29 cellular contexts compared by ENCODE assay signal in the genomic region with DNA sequence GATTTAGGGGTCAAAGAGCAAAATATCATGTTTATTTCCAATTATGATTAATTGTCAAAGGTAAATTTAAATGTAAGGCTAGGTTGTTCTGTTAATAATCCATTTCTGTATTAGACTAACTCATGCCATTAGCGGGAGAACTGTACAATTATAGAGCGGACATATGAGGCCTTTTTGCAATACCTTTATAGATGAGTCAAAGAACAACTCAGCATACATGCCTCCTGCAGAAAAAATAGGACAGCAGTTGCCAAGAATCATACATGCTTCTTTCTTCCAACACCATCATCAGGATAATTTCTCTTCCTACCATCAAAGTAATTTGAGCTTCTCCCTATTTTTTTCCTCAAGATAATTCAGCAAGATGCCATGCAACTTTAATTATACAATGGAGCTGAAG.
"Had no signal": no experiment of that assay in that cellular context is flagged by ENCODE, and none has a peak within 500 bp of the region (broad histone marks: within the 10 kb centered on the region; RNA-seq: fewer than 3 reads in every experiment).

No MANE protein-coding gene starts in this region.

- H3K27ac ChIP-seq: brain microvascular endothelial cell, coronary artery, dorsolateral prefrontal cortex had no signal

- ATAC-seq: activated CD4-positive, alpha-beta T cell treated with anti-CD3 and anti-CD28 coated beads for 36 hours; activated CD8-positive, alpha-beta memory T cell treated with anti-CD3 and anti-CD28 coated beads, Interleukin-2, amount 10 ng/mL, durations not matched to agents 7 days and 5 days; activated CD8-positive, alpha-beta T cell treated with anti-CD3 and anti-CD28 coated beads, Interleukin-2, amount 10 ng/mL, durations not matched to agents 7 days and 5 days; activated naive CD4-positive, alpha-beta T cell treated with anti-CD3 and anti-CD28 coated beads, Interleukin-2, amount 50 U/mL, for 72 hours; esophagus mucosa had no signal

- H3K4me3 ChIP-seq: coronary artery, dorsolateral prefrontal cortex had no signal

- H3K36me3 ChIP-seq: brain microvascular endothelial cell had no signal

- H3K36me3 Mint-ChIP-seq: activated CD4-positive, alpha-beta memory T cell treated with anti-CD3 and anti-CD28 coated beads for 36 hours; activated CD8-positive, alpha-beta memory T cell treated with anti-CD3 and anti-CD28 coated beads, Interleukin-2, amount 10 ng/mL, durations not matched to agents 7 days and 5 days; activated naive CD4-positive, alpha-beta T cell treated with anti-CD3 and anti-CD28 coated beads, Interleukin-2, amount 10 ng/mL, durations not matched to agents 7 days and 5 days; activated naive CD4-positive, alpha-beta T cell treated with anti-CD3 and anti-CD28 coated beads, Interleukin-2, amount 50 U/mL, for 72 hours; activated naive CD8-positive, alpha-beta T cell treated with anti-CD3 and anti-CD28 coated beads, Interleukin-2, amount 10 ng/mL, durations not matched to agents 7 days and 5 days had no signal

- H3K27me3 Mint-ChIP-seq: activated CD4-positive, alpha-beta memory T cell treated with anti-CD3 and anti-CD28 coated beads for 36 hours; activated CD4-positive, alpha-beta T cell treated with anti-CD3 and anti-CD28 coated beads for 36 hours; activated CD4-positive, alpha-beta T cell treated with anti-CD3 and anti-CD28 coated beads, Interleukin-2, amount 10 ng/mL, durations not matched to agents 24 days and 14 days; activated CD8-positive, alpha-beta memory T cell treated with anti-CD3 and anti-CD28 coated beads, Interleukin-2, amount 10 ng/mL, durations not matched to agents 7 days and 5 days; activated naive CD4-positive, alpha-beta T cell treated with anti-CD3 and anti-CD28 coated beads, Interleukin-2, amount 10 ng/mL, durations not matched to agents 7 days and 5 days; activated naive CD8-positive, alpha-beta T cell treated with anti-CD3 and anti-CD28 coated beads, Interleukin-2, amount 10 ng/mL, durations not matched to agents 7 days and 5 days; central memory CD8-positive, alpha-beta T cell; dendritic cell treated with granulocyte-macrophage colony-stimulating factor and Interleukin-4, amounts not matched to agents 40 ng/mL and 50 ng/mL, for 4 days had no signal

- H3K27ac Mint-ChIP-seq: activated CD4-positive, alpha-beta memory T cell treated with anti-CD3 and anti-CD28 coated beads for 36 hours; activated CD4-positive, alpha-beta T cell treated with anti-CD3 and anti-CD28 coated beads for 36 hours; activated CD4-positive, alpha-beta T cell treated with anti-CD3 and anti-CD28 coated beads, Interleukin-2, amount 10 ng/mL, durations not matched to agents 24 days and 14 days; activated CD8-positive, alpha-beta memory T cell treated with anti-CD3 and anti-CD28 coated beads, Interleukin-2, amount 10 ng/mL, durations not matched to agents 7 days and 5 days; activated CD8-positive, alpha-beta T cell treated with anti-CD3 and anti-CD28 coated beads, Interleukin-2, amount 10 ng/mL, durations not matched to agents 7 days and 5 days; activated naive CD4-positive, alpha-beta T cell treated with anti-CD3 and anti-CD28 coated beads, Interleukin-2, amount 10 ng/mL, durations not matched to agents 7 days and 5 days; activated naive CD4-positive, alpha-beta T cell treated with anti-CD3 and anti-CD28 coated beads, Interleukin-2, amount 50 U/mL, for 72 hours; activated naive CD8-positive, alpha-beta T cell treated with anti-CD3 and anti-CD28 coated beads, Interleukin-2, amount 10 ng/mL, durations not matched to agents 7 days and 5 days; activated T-helper 1 cell treated with anti-CD3 and anti-CD28 coated beads, Interleukin-12 subunit alpha, Interleukin-12 subunit beta, Interleukin-2, Interleukin-4 antibody, amounts not matched to agents 30 ng/mL and 10 ng/mL and 1 ng/mL, durations not matched to agents 14 hours and 24 hours and 36 hours; dendritic cell treated with granulocyte-macrophage colony-stimulating factor and Interleukin-4, amounts not matched to agents 40 ng/mL and 50 ng/mL, for 4 days; endodermal cell had no signal

- H3K9me3 Mint-ChIP-seq: activated CD4-positive, alpha-beta T cell treated with anti-CD3 and anti-CD28 coated beads, Interleukin-2, amount 10 ng/mL, durations not matched to agents 24 days and 14 days; activated naive CD8-positive, alpha-beta T cell treated with anti-CD3 and anti-CD28 coated beads, Interleukin-2, amount 10 ng/mL, durations not matched to agents 7 days and 5 days; dendritic cell treated with granulocyte-macrophage colony-stimulating factor and Interleukin-4, amounts not matched to agents 40 ng/mL and 50 ng/mL, for 4 days; endodermal cell had no signal

- DNase-seq: activated CD4-positive, alpha-beta memory T cell treated with anti-CD3 and anti-CD28 coated beads for 36 hours; activated CD4-positive, alpha-beta T cell treated with anti-CD3 and anti-CD28 coated beads for 36 hours; activated CD4-positive, alpha-beta T cell treated with anti-CD3 and anti-CD28 coated beads, Interleukin-2, amount 10 ng/mL, durations not matched to agents 24 days and 14 days; activated CD4-positive, CD25-positive, alpha-beta regulatory T cell; activated CD4-positive, CD25-positive, alpha-beta regulatory T cell treated with anti-CD3 and anti-CD28 coated beads, Interleukin-2, amount 50 U/mL, for 72 hours; activated CD8-positive, alpha-beta memory T cell treated with anti-CD3 and anti-CD28 coated beads, Interleukin-2, amount 10 ng/mL, durations not matched to agents 7 days and 5 days; activated CD8-positive, alpha-beta memory T cell treated with anti-CD3 and anti-CD28 coated beads, Interleukin-2, amount 50 U/mL, for 4 hours; activated CD8-positive, alpha-beta T cell treated with anti-CD3 and anti-CD28 coated beads, Interleukin-2, amount 10 ng/mL, durations not matched to agents 7 days and 5 days; activated gamma-delta T cell; activated naive CD4-positive, alpha-beta T cell; activated naive CD4-positive, alpha-beta T cell treated with anti-CD3 and anti-CD28 coated beads, Interleukin-2, amount 10 ng/mL, durations not matched to agents 7 days and 5 days; activated naive CD8-positive, alpha-beta T cell treated with anti-CD3 and anti-CD28 coated beads, Interleukin-2, amount 10 ng/mL, durations not matched to agents 7 days and 5 days; activated T-cell treated with anti-CD3 and anti-CD28 coated beads, Interleukin-2, amount 50 U/mL, for 1 hour; activated T-cell treated with anti-CD3 and anti-CD28 coated beads, Interleukin-2, amount 50 U/mL, for 48 hours; amniotic stem cell; anterior cingulate cortex; brain microvascular endothelial cell; dorsolateral prefrontal cortex; effector memory CD4-positive, alpha-beta T cell; endodermal cell; foreskin fibroblast; head of caudate nucleus; T-helper 2 cell had no signal

- H3K27me3 ChIP-seq: brain microvascular endothelial cell, dorsolateral prefrontal cortex had no signal

- H3K4me3 Mint-ChIP-seq: activated CD4-positive, alpha-beta memory T cell treated with anti-CD3 and anti-CD28 coated beads for 36 hours; activated CD4-positive, alpha-beta T cell treated with anti-CD3 and anti-CD28 coated beads for 36 hours; activated CD4-positive, alpha-beta T cell treated with anti-CD3 and anti-CD28 coated beads, Interleukin-2, amount 10 ng/mL, durations not matched to agents 24 days and 14 days; activated CD8-positive, alpha-beta memory T cell treated with anti-CD3 and anti-CD28 coated beads, Interleukin-2, amount 10 ng/mL, durations not matched to agents 7 days and 5 days; activated CD8-positive, alpha-beta T cell treated with anti-CD3 and anti-CD28 coated beads, Interleukin-2, amount 10 ng/mL, durations not matched to agents 7 days and 5 days; activated naive CD4-positive, alpha-beta T cell treated with anti-CD3 and anti-CD28 coated beads, Interleukin-2, amount 10 ng/mL, durations not matched to agents 7 days and 5 days; activated naive CD8-positive, alpha-beta T cell treated with anti-CD3 and anti-CD28 coated beads, Interleukin-2, amount 10 ng/mL, durations not matched to agents 7 days and 5 days; activated T-helper 1 cell treated with anti-CD3 and anti-CD28 coated beads, Interleukin-12 subunit alpha, Interleukin-12 subunit beta, Interleukin-2, Interleukin-4 antibody, amounts not matched to agents 30 ng/mL and 10 ng/mL and 1 ng/mL, durations not matched to agents 14 hours and 24 hours and 36 hours; central memory CD8-positive, alpha-beta T cell; dendritic cell treated with granulocyte-macrophage colony-stimulating factor and Interleukin-4, amounts not matched to agents 40 ng/mL and 50 ng/mL, for 4 days; endodermal cell had no signal

- H3K4me1 Mint-ChIP-seq: activated CD4-positive, alpha-beta T cell treated with anti-CD3 and anti-CD28 coated beads for 36 hours; activated CD4-positive, alpha-beta T cell treated with anti-CD3 and anti-CD28 coated beads, Interleukin-2, amount 10 ng/mL, durations not matched to agents 24 days and 14 days; activated CD8-positive, alpha-beta memory T cell treated with anti-CD3 and anti-CD28 coated beads, Interleukin-2, amount 10 ng/mL, durations not matched to agents 7 days and 5 days; activated naive CD4-positive, alpha-beta T cell treated with anti-CD3 and anti-CD28 coated beads, Interleukin-2, amount 10 ng/mL, durations not matched to agents 7 days and 5 days; activated naive CD8-positive, alpha-beta T cell treated with anti-CD3 and anti-CD28 coated beads, Interleukin-2, amount 10 ng/mL, durations not matched to agents 7 days and 5 days; central memory CD8-positive, alpha-beta T cell had no signal
